8 cellular contexts compared by ENCODE assay signal in genomic region chr18:57585421-57585820, GRCh38.
DNase-seq lines count a peak whose midpoint lies in the region; TF ChIP-seq lines count a peak whose summit lies in the region.

No MANE protein-coding gene starts in this region.

- peaks cover 7% of the 10 kb centered on the region for H3K4me1 ChIP-seq in HEK293 (ENCODE audit: control insufficient read depth, insufficient read depth, low read length)

- POLR2A ChIA-PET in HEK293 (lab: Yijun Ruan, JAX) = interaction anchor here (0.6 kb wide), 1 partner anchor 37 kb away, joined by 3 read pairs; no protein-coding TSS in a partner anchor

- H3K27ac ChIP-seq in HEK293 (ENCODE audit: extremely low read depth, low read depth, low read length) = peak overlapping the region; percentile 84; the same call in 1 of the 2 replicates
- H3K27ac ChIP-seq in SU-DHL-6 (ENCODE audit: low read depth, low read length) = no peak overlapping the region

- H3F3A ChIP-seq in SU-DHL-6 (ENCODE audit: insufficient read depth) = 0 out of 2 replicates have a peak, but pooled peaks cover 3% of the 10 kb centered on the region

- DNase-seq in foreskin fibroblast (no peak), skeletal muscle cell (ENCODE audit: low read depth) (no peak), SKM-1 (lab: John Stamatoyannopoulos, UW; ENCODE audit: unreplicated experiment) (no peak), epidermal melanocyte (ENCODE audit: insufficient read length, low spot score) (no peak)
- DNase-seq in activated CD4-positive, CD25-positive, alpha-beta regulatory T cell treated with anti-CD3 and anti-CD28 coated beads, Interleukin-2, amount 50 U/mL, for 72 hours = no peak
- no peak for DNase-seq in stimulated activated naive CD4-positive, alpha-beta T cell treated with Interleukin-2 at 50 U/mL for 16 hours (lab: John Stamatoyannopoulos, UW)

- H4K20me1 ChIP-seq in SU-DHL-6 (ENCODE audit: low read depth, low read length) = no peaks in the 10 kb centered on the region

- H3K36me3 ChIP-seq in HEK293 (ENCODE audit: control insufficient read depth in 2 of 2, insufficient read depth in 1 of 2, low read length in 2 of 2) = peaks cover 4 to 18% of the 10 kb centered on the region in 2 experiments; a peak in 2 of 3 replicates
- no peaks in the 10 kb centered on the region for H3K36me3 ChIP-seq in SU-DHL-6 (ENCODE audit: low read length)

- H3K79me2 ChIP-seq in SU-DHL-6 (ENCODE audit: insufficient read depth, low read length) = no peaks in the 10 kb centered on the region

- no peaks in the 10 kb centered on the region for H3K27me3 ChIP-seq in SU-DHL-6 (ENCODE audit: low read length)

- TF ChIP-seq CTCF in HEK293 (tag by site-specific recombination; IDR thresholded peaks at IDR 0.05) (no peak), SU-DHL-6 (IDR thresholded peaks at IDR 0.05; ENCODE audit: insufficient read depth, low read length, poor library complexity, severe bottlenecking) (no peak), foreskin fibroblast (IDR thresholded peaks at IDR 0.05; ENCODE audit: low read depth, low read length) (no peak)

- peak overlapping the region; percentile 70; the same call in 1 of the 2 replicates for H3K9ac ChIP-seq in SU-DHL-6 (ENCODE audit: low read length)

- CTCF ChIA-PET in HEK293 (lab: Yijun Ruan, JAX) = no interaction called here

- H3K9me3 ChIP-seq in HEK293 (ENCODE audit: control insufficient read depth, insufficient read depth, low read depth, low read length) (no peaks in the 10 kb centered on the region), SU-DHL-6 (ENCODE audit: insufficient read depth, low read length) (no peaks in the 10 kb centered on the region)

- H3K4me2 ChIP-seq in SU-DHL-6 (ENCODE audit: low read depth, low read length, poor library complexity, severe bottlenecking) = peak overlapping the region; percentile 61

- H2AFZ ChIP-seq in SU-DHL-6 (ENCODE audit: low read depth, low read length, severe bottlenecking) = no peak overlapping the region

- no peaks in the 10 kb centered on the region for H3K9me2 ChIP-seq in SU-DHL-6 (replicated peaks; ENCODE audit: insufficient read depth, low read length)

- H3K4me3 ChIP-seq in HEK293 (ENCODE audit: low read depth, low read length) (peak overlapping the region; percentile 76), SU-DHL-6 (ENCODE audit: insufficient read depth, low read length, poor library complexity, severe bottlenecking) (no peak overlapping the region), foreskin fibroblast (ENCODE audit: low read depth in 1 of 2, low read length in 2 of 2) (peak overlapping the region; percentile 63 to 96), skeletal muscle cell (ENCODE audit: low read depth, low read length) (peak overlapping the region; percentile 79)

TF ChIP-seq in HEK293, 187 proteins besides CTCF, POLR2A, EP300 and RAD21:
- TF ChIP-seq ZNF596 (tag by site-specific recombination; IDR thresholded peaks at IDR 0.05) = no peak
- TF ChIP-seq HOXD13 (CRISPR knock-in tag; IDR thresholded peaks at IDR 0.05; ENCODE audit: borderline replicate concordance) = no peak
- no peak for TF ChIP-seq ZNF837 (tag by site-specific recombination; IDR thresholded peaks at IDR 0.05)
- TF ChIP-seq ZNF2 (tag by site-specific recombination; IDR thresholded peaks at IDR 0.05) = no peak
- no peak for TF ChIP-seq ZNF600 (tag by site-specific recombination; IDR thresholded peaks at IDR 0.05)
- TF ChIP-seq ZNF548 (tag by site-specific recombination; IDR thresholded peaks at IDR 0.05) = no peak
- TF ChIP-seq ZNF157 (tag by site-specific recombination; IDR thresholded peaks at IDR 0.05) = no peak
- no peak for TF ChIP-seq ZNF37A (tag by site-specific recombination; IDR thresholded peaks at IDR 0.05)
- no peak for TF ChIP-seq KLF16 (tag by site-specific recombination; IDR thresholded peaks at IDR 0.05)
- TF ChIP-seq ZNF776 (tag by site-specific recombination; IDR thresholded peaks at IDR 0.05; ENCODE audit: borderline replicate concordance) = no peak
- no peak for TF ChIP-seq ZNF518A (tag by site-specific recombination; conservative IDR thresholded peaks at IDR 0.05; ENCODE audit: low read depth)
